Comparison of ENCODE assay signal across 11 cellular contexts in genomic region chr18:79517322-79517721, GRCh38.
DNase-seq lines count a peak whose midpoint lies in the region; ATAC-seq and TF ChIP-seq lines count a peak whose summit lies in the region.
"Had no signal": no experiment of that assay in that cellular context is flagged by ENCODE, and none has a peak within 500 bp of the region (broad histone marks: within the 10 kb centered on the region; RNA-seq: fewer than 3 reads in every experiment).

No MANE protein-coding gene starts in this region.

- H3K36me3 ChIP-seq in OCI-LY1 (ENCODE audit: insufficient read depth, low read length): peaks cover 35% of the 10 kb centered on the region
- H3K36me3 ChIP-seq in endodermal cell (ENCODE audit: control insufficient read depth, insufficient read depth, low read length): no peaks in the 10 kb centered on the region

- CTCF ChIA-PET in activated CD8-positive, alpha-beta T cell treated with anti-CD3 and anti-CD28 coated beads for 36 hours (lab: Charles Lee): interaction anchor here (1.2 to 1.5 kb wide), 2 partner anchors 9 to 138 kb away, joined by 3 to 5 read pairs; no protein-coding TSS in a partner anchor

- intact Hi-C loops in activated CD8-positive, alpha-beta T cell treated with anti-CD3 and anti-CD28 coated beads for 36 hours (cut with micrococcal nuclease): no loop called here

- H3F3A ChIP-seq in OCI-LY1 (ENCODE audit: insufficient read depth, low read length): peaks cover 11% of the 10 kb centered on the region

- no peaks in the 10 kb centered on the region for H3K27me3 ChIP-seq in OCI-LY1 (ENCODE audit: insufficient read depth, low read length)
- no peaks in the 10 kb centered on the region for H3K27me3 ChIP-seq in endodermal cell (ENCODE audit: control insufficient read depth, insufficient read depth, low read length, poor library complexity, severe bottlenecking)
- H3K27me3 ChIP-seq: gastroesophageal sphincter had no signal

- no peaks in the 10 kb centered on the region for H3K27me3 Mint-ChIP-seq in activated CD8-positive, alpha-beta T cell treated with anti-CD3 and anti-CD28 coated beads for 36 hours
- no peaks in the 10 kb centered on the region for H3K27me3 Mint-ChIP-seq in endodermal cell (ENCODE audit: insufficient read depth)

- H4K20me1 ChIP-seq in OCI-LY1 (ENCODE audit: insufficient read depth, low read length): no peaks in the 10 kb centered on the region

- H3K27ac ChIP-seq in OCI-LY1 (ENCODE audit: low read depth, low read length, poor library complexity, severe bottlenecking) (peak overlapping the region; percentile 100), endodermal cell (ENCODE audit: low read depth, low read length) (no peak overlapping the region)
- H3K27ac ChIP-seq: gastroesophageal sphincter, PC-9 had no signal

- POLR2A ChIA-PET in activated CD8-positive, alpha-beta T cell treated with anti-CD3 and anti-CD28 coated beads for 36 hours (lab: Charles Lee): interaction anchor here (0.9 to 3.6 kb wide), 4 partner anchors 10 to 120 kb away, joined by 3 to 20 read pairs (median 4); no protein-coding TSS in a partner anchor

- no peaks in the 10 kb centered on the region for H3K9me3 Mint-ChIP-seq in activated CD8-positive, alpha-beta T cell treated with anti-CD3 and anti-CD28 coated beads for 36 hours
- no peaks in the 10 kb centered on the region for H3K9me3 Mint-ChIP-seq in endodermal cell

- H3K9me3 ChIP-seq in OCI-LY1 (ENCODE audit: low read length) (no peaks in the 10 kb centered on the region), endodermal cell (ENCODE audit: control insufficient read depth, low read length) (no peaks in the 10 kb centered on the region)
- H3K9me3 ChIP-seq: gastroesophageal sphincter had no signal

- no peak for TF ChIP-seq CTCF in OCI-LY1 (IDR thresholded peaks at IDR 0.05; ENCODE audit: low read length)
- TF ChIP-seq CTCF in activated CD8-positive, alpha-beta T cell treated with anti-CD3 and anti-CD28 coated beads for 36 hours (IDR thresholded peaks at IDR 0.05): peak; percentile 13
- peak; percentile 54 for TF ChIP-seq CTCF in endodermal cell (conservative IDR thresholded peaks at IDR 0.05)

- H3K9me2 ChIP-seq in OCI-LY1 (ENCODE audit: low read depth, low read length): no peaks in the 10 kb centered on the region

- peak; percentile 84 for DNase-seq in activated CD8-positive, alpha-beta T cell treated with anti-CD3 and anti-CD28 coated beads for 36 hours
- peak; percentile 52 for DNase-seq in endodermal cell
- peak in 4 of 6 experiments; percentile 13 to 34 (median 28) for DNase-seq in stimulated activated naive CD4-positive, alpha-beta T cell (lab: John Stamatoyannopoulos, UW)
- DNase-seq in RPMI8226: no peak
- DNase-seq in nucleus accumbens (lab: John Stamatoyannopoulos, UW): no peak
- DNase-seq in NCI-H1694 treated with DMSO at 0.1 percent for 48 hours (lab: John Stamatoyannopoulos, UW): no peak
- DNase-seq: PC-9 had no signal

- H3K4me2 ChIP-seq in OCI-LY1 (ENCODE audit: low read length): peak overlapping the region; percentile 49
- H3K4me2 ChIP-seq: PC-9 had no signal

- H3K79me2 ChIP-seq in OCI-LY1 (ENCODE audit: insufficient read depth, low read length): no peaks in the 10 kb centered on the region

- H3K27ac Mint-ChIP-seq in activated CD8-positive, alpha-beta T cell treated with anti-CD3 and anti-CD28 coated beads for 36 hours: peak overlapping the region; percentile 99
- no peak overlapping the region for H3K27ac Mint-ChIP-seq in endodermal cell

- H3K36me3 Mint-ChIP-seq in activated CD8-positive, alpha-beta T cell treated with anti-CD3 and anti-CD28 coated beads for 36 hours (ENCODE audit: low read depth): peaks cover 38% of the 10 kb centered on the region
- H3K36me3 Mint-ChIP-seq in endodermal cell (ENCODE audit: low read depth): peaks cover 11% of the 10 kb centered on the region

- H3K9ac ChIP-seq in OCI-LY1 (ENCODE audit: low read length): peak overlapping the region; percentile 75
- no peak overlapping the region for H3K9ac ChIP-seq in endodermal cell (ENCODE audit: extremely low read depth, low read length, poor library complexity, severe bottlenecking)

- H3K4me3 Mint-ChIP-seq in activated CD8-positive, alpha-beta T cell treated with anti-CD3 and anti-CD28 coated beads for 36 hours: peak overlapping the region; percentile 66
- H3K4me3 Mint-ChIP-seq in endodermal cell: no peak overlapping the region

- 78 to 81% methylated on average over 6 to 13 of the region's 13 CpGs for WGBS in endodermal cell (ENCODE audit: insufficient coverage in 1 of 2, insufficient read length in 1 of 2), 2 experiments

- ATAC-seq in activated CD8-positive, alpha-beta T cell treated with anti-CD3 and anti-CD28 coated beads for 36 hours: peak; percentile 59
- ATAC-seq: gastroesophageal sphincter, right cardiac atrium had no signal

- H3K4me3 ChIP-seq in OCI-LY1 (ENCODE audit: low read depth, low read length, poor library complexity, severe bottlenecking) (no peak overlapping the region), endodermal cell (ENCODE audit: low read length) (no peak overlapping the region)
- H3K4me3 ChIP-seq: gastroesophageal sphincter, lung, PC-9 had no signal

- peaks cover 69% of the 10 kb centered on the region for H3K4me1 Mint-ChIP-seq in activated CD8-positive, alpha-beta T cell treated with anti-CD3 and anti-CD28 coated beads for 36 hours (ENCODE audit: low read depth)
- H3K4me1 Mint-ChIP-seq in endodermal cell: peaks cover 3% of the 10 kb centered on the region

- no peak overlapping the region for H2AFZ ChIP-seq in OCI-LY1 (ENCODE audit: low read length)
- H2AFZ ChIP-seq: PC-9 had no signal

- H3K4me1 ChIP-seq in OCI-LY1 (ENCODE audit: insufficient read depth, low read length, severe bottlenecking) (peaks cover 80% of the 10 kb centered on the region), endodermal cell (ENCODE audit: control insufficient read depth, insufficient read depth, low read length) (no peaks in the 10 kb centered on the region)

Comparison
In these comparisons a context has a peak if more than half of its experiments do, and no peak if none do; other contexts are left out.
1. DNase-seq: peak in activated CD8-positive, alpha-beta T cell treated with anti-CD3 and anti-CD28 coated beads for 36 hours (single experiment), endodermal cell (single experiment) and stimulated activated naive CD4-positive, alpha-beta T cell (4 of 6); none in RPMI8226 (single experiment), nucleus accumbens (0 of 56) and NCI-H1694 treated with DMSO at 0.1 percent for 48 hours (single experiment).